ENCODE assay signal across 4 cellular contexts in the genomic region with DNA sequence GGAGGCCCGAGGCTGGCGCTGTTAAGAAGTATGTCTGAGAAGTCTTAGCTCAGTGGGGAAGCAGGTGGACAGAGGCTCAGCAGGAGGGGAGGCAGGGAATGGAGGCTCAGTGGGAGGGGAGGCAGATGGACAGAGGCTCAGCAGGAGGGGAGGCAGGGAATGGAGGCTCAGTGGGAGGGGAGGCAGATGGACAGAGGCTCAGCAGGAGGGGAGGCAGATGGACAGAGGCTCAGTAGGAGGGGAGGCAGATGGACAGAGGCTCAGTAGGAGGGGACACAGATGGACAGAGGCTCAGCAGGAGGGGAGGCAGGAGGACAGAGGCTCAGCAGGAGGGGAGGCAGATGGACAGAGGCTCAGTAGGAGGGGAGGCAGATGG. TPM values are rescaled to one million over a fixed set of nuclear protein-coding genes. Genes with fewer than 3 reads are reported as not detected.
"Had no signal": no experiment of that assay in that cellular context is flagged by ENCODE, and none has a peak within 500 bp of the region (broad histone marks: within the 10 kb centered on the region; RNA-seq: fewer than 3 reads in every experiment).

No MANE protein-coding gene starts in this region.

RNA-seq across cellular contexts. Expression of a gene that starts 36.3 kb away (rescaled TPM):
- total RNA-seq: HFFc6, HT1080, IMR-90, K562 had no signal
